Comparison of ENCODE assay signal across 8 cellular contexts in the genomic region with DNA sequence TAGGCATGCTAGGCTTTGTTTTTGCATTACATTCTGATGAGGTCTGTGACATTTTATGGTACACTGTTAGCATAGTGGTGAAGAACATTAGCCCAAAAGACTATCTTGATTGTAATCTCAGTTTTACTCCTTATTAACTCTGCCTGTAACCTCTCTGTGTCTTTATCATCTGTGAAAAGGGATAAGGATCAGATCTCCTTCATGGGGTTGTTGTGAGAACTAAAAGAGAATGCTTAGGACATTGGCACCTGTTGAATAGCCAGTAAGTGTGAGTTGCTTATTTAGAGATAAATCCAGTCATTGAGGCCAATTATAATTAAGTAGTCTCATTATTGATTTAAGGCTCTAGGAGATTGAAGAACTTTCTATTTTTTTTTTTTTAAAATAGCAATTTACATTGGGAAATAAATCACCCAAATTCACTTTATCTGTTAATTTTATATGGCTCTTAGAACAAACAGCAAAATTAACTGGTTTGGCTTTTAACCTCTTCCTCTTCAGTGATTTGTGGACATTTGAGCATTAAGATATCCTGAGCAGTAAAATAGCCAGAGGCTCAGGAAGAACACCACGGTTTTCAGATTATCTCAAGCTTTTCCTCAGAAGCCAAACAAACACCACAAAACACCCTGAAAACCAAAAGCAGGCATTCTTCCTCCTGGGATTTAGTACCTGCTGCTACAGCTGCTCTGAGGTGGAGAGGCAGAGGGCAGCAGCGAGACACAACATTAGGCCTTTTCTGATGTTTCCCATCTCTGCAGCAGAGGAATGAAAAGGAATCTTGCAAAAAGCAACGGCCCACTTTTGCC.
DNase-seq lines count a peak whose midpoint lies in the region; ATAC-seq, FAIRE-seq and TF ChIP-seq lines count a peak whose summit lies in the region.

No MANE protein-coding gene starts in this region.

- H3K27ac ChIP-seq in right lobe of liver, result no peak overlapping the region

- H3K9me3 ChIP-seq in right lobe of liver, result no peaks in the 10 kb centered on the region

- TF ChIP-seq POLR2A in right lobe of liver (IDR thresholded peaks at IDR 0.05), result no peak
- TF ChIP-seq POLR2A in GM12892 (IDR thresholded peaks at IDR 0.05; ENCODE audit: low read depth, low read length), result no peak

- TF ChIP-seq CTCF in astrocyte of the cerebellum (IDR thresholded peaks at IDR 0.05; ENCODE audit: low read depth, low read length, missing control alignments) (peak; percentile 76), right lobe of liver (IDR thresholded peaks at IDR 0.05) (peak; percentile 26 to 44 (median 34))

- H3K4me1 ChIP-seq in right lobe of liver, result no peaks in the 10 kb centered on the region

- H3K36me3 ChIP-seq in right lobe of liver, result no peaks in the 10 kb centered on the region

- DNase-seq in D341Med (ENCODE audit: low spot score) (peak; percentile 65), HT-29 (ENCODE audit: low spot score) (peak; percentile 29), astrocyte of the cerebellum (ENCODE audit: low read depth) (peak; percentile 20), right lobe of liver (no peak), NCI-H1092 (lab: John Stamatoyannopoulos, UW) (no peak), NK-92 (lab: John Stamatoyannopoulos, UW; ENCODE audit: unreplicated experiment) (no peak), GM12892 (ENCODE audit: insufficient read length) (no peak)
- no peak for DNase-seq in central memory CD4-positive, alpha-beta T cell

- in situ Hi-C loops in astrocyte of the cerebellum (cut with HindIII; ENCODE audit: low sequenced_read_pairs), result loop anchor here (25.0 kb wide), 1 partner anchor 512 kb away; the partner anchor contains the start of gene NR3C2

- FAIRE-seq in GM12892 (lab: Jason Lieb, UNC), result no peak

- intact Hi-C loops in right lobe of liver (cut with DNase I), result no loop called here

- H3K27me3 ChIP-seq in right lobe of liver, result no peaks in the 10 kb centered on the region

- WGBS in right lobe of liver (ENCODE audit: insufficient coverage, low coverage, low lambda C conversion rate, missing lambda C conversion rate), result 33% methylated on average over 3 of the region's 3 CpGs

- no peak overlapping the region for H3K4me3 ChIP-seq in astrocyte of the cerebellum (ENCODE audit: low read depth, low read length)
- no peak overlapping the region for H3K4me3 ChIP-seq in right lobe of liver

- peak; percentile 59 to 76 (median 69) for ATAC-seq in right lobe of liver

Comparison
In these comparisons a context has a peak if more than half of its experiments do, and no peak if none do; other contexts are left out.
1. DNase-seq: peak in D341Med (single experiment), HT-29 (single experiment) and astrocyte of the cerebellum (single experiment); none in right lobe of liver (0 of 3), NCI-H1092 (single experiment), central memory CD4-positive, alpha-beta T cell (single experiment), NK-92 (single experiment) and GM12892 (single experiment).